In the genomic region with DNA sequence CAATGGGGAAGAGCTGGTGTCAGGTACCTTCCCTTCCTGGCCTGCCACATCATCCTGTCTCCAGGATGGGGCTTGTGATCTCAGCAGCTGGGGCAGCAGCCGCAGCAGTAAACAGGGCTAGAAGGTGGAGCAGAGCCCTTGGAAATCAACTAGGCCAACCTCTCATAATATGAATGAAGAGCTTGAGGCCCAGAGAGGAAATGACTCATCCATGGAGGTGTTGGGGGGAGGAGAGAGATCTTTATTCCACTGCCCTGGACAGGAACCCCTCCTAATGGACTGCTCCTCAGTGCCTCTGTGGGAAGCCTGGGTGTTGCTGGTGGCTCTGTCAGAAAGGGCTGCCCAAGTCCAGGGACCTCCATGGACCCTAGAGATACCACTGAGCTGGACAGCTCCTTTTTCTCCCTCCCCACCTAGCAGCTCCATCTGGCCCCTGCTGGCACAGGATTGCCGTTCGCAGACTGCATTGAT, we compare ENCODE assay signal across 1 cellular context.
A peak's percentile ranks its signal among the peaks of the same experiment; 100 is the strongest.
TF ChIP-seq lines count a peak whose summit lies in the region.

No MANE protein-coding gene starts in this region.

TF ChIP-seq in K562, 482 proteins besides CTCF, POLR2A, EP300 and RAD21 (continued from another document):
- peak; percentile 85 for TF ChIP-seq JUND (IDR thresholded peaks at IDR 0.05; ENCODE audit: borderline replicate concordance, low read depth, low read length)
- TF ChIP-seq JUND (tag; IDR thresholded peaks at IDR 0.05; ENCODE audit: borderline replicate concordance, low read depth, low read length), result peak; percentile 48; the same call in 1 of the 3 replicates
- TF ChIP-seq, protein P1, sequence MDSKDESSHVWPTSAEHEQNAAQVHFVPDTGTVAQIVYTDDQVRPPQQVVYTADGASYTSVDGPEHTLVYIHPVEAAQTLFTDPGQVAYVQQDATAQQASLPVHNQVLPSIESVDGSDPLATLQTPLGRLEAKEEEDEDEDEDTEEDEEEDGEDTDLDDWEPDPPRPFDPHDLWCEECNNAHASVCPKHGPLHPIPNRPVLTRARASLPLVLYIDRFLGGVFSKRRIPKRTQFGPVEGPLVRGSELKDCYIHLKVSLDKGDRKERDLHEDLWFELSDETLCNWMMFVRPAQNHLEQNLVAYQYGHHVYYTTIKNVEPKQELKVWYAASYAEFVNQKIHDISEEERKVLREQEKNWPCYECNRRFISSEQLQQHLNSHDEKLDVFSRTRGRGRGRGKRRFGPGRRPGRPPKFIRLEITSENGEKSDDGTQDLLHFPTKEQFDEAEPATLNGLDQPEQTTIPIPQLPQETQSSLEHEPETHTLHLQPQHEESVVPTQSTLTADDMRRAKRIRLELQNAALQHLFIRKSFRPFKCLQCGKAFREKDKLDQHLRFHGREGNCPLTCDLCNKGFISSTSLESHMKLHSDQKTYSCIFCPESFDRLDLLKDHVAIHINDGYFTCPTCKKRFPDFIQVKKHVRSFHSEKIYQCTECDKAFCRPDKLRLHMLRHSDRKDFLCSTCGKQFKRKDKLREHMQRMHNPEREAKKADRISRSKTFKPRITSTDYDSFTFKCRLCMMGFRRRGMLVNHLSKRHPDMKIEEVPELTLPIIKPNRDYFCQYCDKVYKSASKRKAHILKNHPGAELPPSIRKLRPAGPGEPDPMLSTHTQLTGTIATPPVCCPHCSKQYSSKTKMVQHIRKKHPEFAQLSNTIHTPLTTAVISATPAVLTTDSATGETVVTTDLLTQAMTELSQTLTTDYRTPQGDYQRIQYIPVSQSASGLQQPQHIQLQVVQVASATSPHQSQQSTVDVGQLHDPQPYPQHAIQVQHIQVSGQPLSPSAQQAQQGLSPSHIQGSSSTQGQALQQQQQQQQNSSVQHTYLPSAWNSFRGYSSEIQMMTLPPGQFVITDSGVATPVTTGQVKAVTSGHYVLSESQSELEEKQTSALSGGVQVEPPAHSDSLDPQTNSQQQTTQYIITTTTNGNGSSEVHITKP (IDR thresholded peaks at IDR 0.05; ENCODE audit: partially characterized antibody), result peak; percentile 84
- no peak for TF ChIP-seq POLR2B (IDR thresholded peaks at IDR 0.05; ENCODE audit: low read depth, partially characterized antibody)
- TF ChIP-seq SETDB1 (IDR thresholded peaks at IDR 0.05; ENCODE audit: low read length), result no peak
- TF ChIP-seq TAF7 (tag; IDR thresholded peaks at IDR 0.05), result no peak
- no peak for TF ChIP-seq NR4A1 (CRISPR knock-in tag; IDR thresholded peaks at IDR 0.05)
- TF ChIP-seq NR4A1 (tag; IDR thresholded peaks at IDR 0.05), result no peak
- TF ChIP-seq SOX6 (IDR thresholded peaks at IDR 0.05), result no peak
- TF ChIP-seq NFYB (IDR thresholded peaks at IDR 0.05; ENCODE audit: extremely low read depth, insufficient read length), result no peak
- TF ChIP-seq HDAC3 (IDR thresholded peaks at IDR 0.05; ENCODE audit: borderline replicate concordance, partially characterized antibody), result no peak
- TF ChIP-seq HMBOX1 (IDR thresholded peaks at IDR 0.05), result no peak
- no peak for TF ChIP-seq ZNF384 (IDR thresholded peaks at IDR 0.05; ENCODE audit: low read depth, low read length)
- no peak for TF ChIP-seq ASH1L (IDR thresholded peaks at IDR 0.05; ENCODE audit: borderline replicate concordance, low read depth, partially characterized antibody)
